In the genomic region with DNA sequence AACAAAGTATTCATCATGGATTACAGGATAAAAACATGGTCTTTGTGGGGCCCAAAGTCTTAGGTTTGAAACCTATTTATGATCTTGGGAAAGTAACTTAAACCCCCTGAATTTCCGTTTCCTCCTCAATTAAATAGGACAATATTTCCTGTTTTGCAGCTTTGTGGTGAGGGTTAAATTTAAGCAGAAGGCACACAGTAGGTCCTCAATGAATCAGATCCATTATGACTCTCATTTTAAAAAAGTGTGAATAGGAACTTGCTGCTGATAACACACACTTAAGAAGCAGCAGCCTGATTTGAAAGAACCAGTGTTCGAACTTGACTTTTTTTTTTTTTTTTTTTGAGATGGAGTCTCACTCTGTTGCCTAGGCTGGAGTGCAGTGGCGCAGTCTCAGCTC, we compare ENCODE assay signal across 31 cellular contexts. TPM values are rescaled to one million over a fixed set of nuclear protein-coding genes. Genes with fewer than 3 reads are reported as not detected.
"Had no signal": no experiment of that assay in that cellular context is flagged by ENCODE, and none has a peak within 500 bp of the region (broad histone marks: within the 10 kb centered on the region; RNA-seq: fewer than 3 reads in every experiment).

No MANE protein-coding gene starts in this region.

- FAIRE-seq: bronchial epithelial cell, TTC549 had no signal

- ATAC-seq: activated naive CD4-positive, alpha-beta T cell treated with anti-CD3 and anti-CD28 coated beads, Interleukin-2, amount 50 U/mL, for 72 hours; activated naive CD8-positive, alpha-beta T cell treated with anti-CD3 and anti-CD28 coated beads, Interleukin-2, amount 50 U/mL, for 24 hours; activated T-cell treated with anti-CD3 and anti-CD28 coated beads, Interleukin-2, amount 50 U/mL, for 4 hours; body of pancreas; Panc1; Right ventricle myocardium inferior; T-cell had no signal

- H3K4me1 ChIP-seq: ascending aorta, body of pancreas had no signal

- H3K36me3 ChIP-seq: ascending aorta, MG63 had no signal

- H3K27me3 ChIP-seq: ascending aorta, body of pancreas had no signal

- H3K4me3 ChIP-seq: ascending aorta, body of pancreas, MG63, SK-N-MC had no signal

- H3K9me3 ChIP-seq: ascending aorta, body of pancreas had no signal

- DNase-seq: activated CD4-positive, alpha-beta memory T cell treated with anti-CD3 and anti-CD28 coated beads for 36 hours; activated CD4-positive, alpha-beta T cell treated with anti-CD3 and anti-CD28 coated beads, Interleukin-2, amount 10 ng/mL, durations not matched to agents 7 days and 5 days; activated CD4-positive, CD25-positive, alpha-beta regulatory T cell; activated CD8-positive, alpha-beta memory T cell treated with anti-CD3 and anti-CD28 coated beads for 24 hours; activated effector memory CD4-positive, alpha-beta T cell treated with anti-CD3 and anti-CD28 coated beads, Interleukin-2, amount 50 U/mL, for 16 hours; activated naive CD4-positive, alpha-beta T cell treated with Interleukin-2 at 50 U/mL for 16 hours; activated naive CD8-positive, alpha-beta T cell treated with anti-CD3 and anti-CD28 coated beads, Interleukin-2, amount 50 U/mL, for 24 hours; activated T-cell treated with anti-CD3 and anti-CD28 coated beads, Interleukin-2, amount 50 U/mL, for 4 hours; amniotic stem cell; body of pancreas; MG63; MV-4-11; NCI-H1092 treated with DMSO at 0.1 percent for 48 hours; NCI-H1436; NCI-H1694 treated with DMSO at 0.1 percent for 48 hours; NCI-H2029 treated with DMSO at 0.1 percent for 48 hours; NCI-H345; NCI-H510A; NCI-H526 treated with DMSO at 0.1 percent for 48 hours; NCI-H82; RPMI8226; T-cell; T-helper 2 cell; T1000 had no signal

- H3K27ac ChIP-seq: ascending aorta, body of pancreas, SK-N-MC had no signal

RNA-seq across cellular contexts. Expression of gene VASH2, which starts 41.4 kb away (rescaled TPM):
- total RNA-seq: bronchial epithelial cell had no signal
